Comparison of ENCODE assay signal across 8 cellular contexts in genomic region chr6:28349344-28349891, GRCh38. TPM values are rescaled to one million over a fixed set of nuclear protein-coding genes. Genes with fewer than 3 reads are reported as not detected.
DNase-seq lines count a peak whose midpoint lies in the region; ATAC-seq and TF ChIP-seq lines count a peak whose summit lies in the region.

No MANE protein-coding gene starts in this region.

- peak overlapping the region; percentile 100 for H3K4me3 Mint-ChIP-seq in activated naive CD8-positive, alpha-beta T cell treated with anti-CD3 and anti-CD28 coated beads, Interleukin-2, amount 50 U/mL, for 24 hours

- intact Hi-C loops in right lobe of liver (cut with DNase I) = no loop called here
- intact Hi-C loops in vagina (cut with DNase I) = no loop called here

- POLR2A ChIA-PET in AG04450 (lab: Yijun Ruan, JAX) (interaction anchor here (0.7 to 1.8 kb wide), 4 partner anchors 14 to 208 kb away, joined by 3 to 11 read pairs (median 6); partner anchors contain the start of genes PGBD1, ZKSCAN8, ZSCAN26 and ZSCAN31), HEK293 (lab: Yijun Ruan, JAX) (interaction anchor here (0.5 to 2.2 kb wide), 14 partner anchors 10 to 216 kb away, joined by 3 to 34 read pairs (median 3); partner anchors contain the start of genes PGBD1, ZKSCAN4, ZKSCAN8 and ZSCAN23)

- no peak for ATAC-seq in activated naive CD8-positive, alpha-beta T cell treated with anti-CD3 and anti-CD28 coated beads, Interleukin-2, amount 50 U/mL, for 24 hours
- peak in 1 of 4 donors; percentile 29 for ATAC-seq in right lobe of liver
- ATAC-seq in GM18907 (IDR thresholded peaks at IDR 0.05; ENCODE audit: unreplicated experiment) = no peak

- WGBS in right lobe of liver (ENCODE audit: insufficient coverage, low coverage, low lambda C conversion rate, missing lambda C conversion rate) = under 1% methylated on average over 9 of the region's 9 CpGs

- no peaks in the 10 kb centered on the region for H3K9me3 Mint-ChIP-seq in activated naive CD8-positive, alpha-beta T cell treated with anti-CD3 and anti-CD28 coated beads, Interleukin-2, amount 50 U/mL, for 24 hours

- peaks cover 27% of the 10 kb centered on the region for H3K4me1 Mint-ChIP-seq in activated naive CD8-positive, alpha-beta T cell treated with anti-CD3 and anti-CD28 coated beads, Interleukin-2, amount 50 U/mL, for 24 hours

- H3K4me3 ChIP-seq in AG04450 (ENCODE audit: low read depth, low read length) = peak overlapping the region; percentile 85
- peak overlapping the region; percentile 52 for H3K4me3 ChIP-seq in HEK293 (ENCODE audit: low read depth, low read length)
- H3K4me3 ChIP-seq in right lobe of liver = peak overlapping the region; percentile 74 to 82 (median 80)
- H3K4me3 ChIP-seq in vagina = peak overlapping the region; percentile 70 to 83

- TF ChIP-seq CTCF in AG04450 (IDR thresholded peaks at IDR 0.05; ENCODE audit: low read depth, low read length) (no peak), HEK293 (tag by site-specific recombination; IDR thresholded peaks at IDR 0.05) (no peak), right lobe of liver (IDR thresholded peaks at IDR 0.05) (no peak), vagina (IDR thresholded peaks at IDR 0.05) (no peak)

- DNase-seq in AG04450 (ENCODE audit: low read depth, low spot score) (no peak), right lobe of liver (no peak), vagina (ENCODE audit: extremely low spot score in 2 of 2) (no peak), HuH-7.5 (ENCODE audit: low spot score) (no peak), anterior cingulate cortex (lab: John Stamatoyannopoulos, UW) (no peak)
- DNase-seq in activated naive CD8-positive, alpha-beta T cell treated with anti-CD3 and anti-CD28 coated beads, Interleukin-2, amount 50 U/mL, for 24 hours = no peak

- TF ChIP-seq POLR2A in right lobe of liver (IDR thresholded peaks at IDR 0.05) (no peak), vagina (IDR thresholded peaks at IDR 0.05) (no peak)

- H3K27me3 Mint-ChIP-seq in activated naive CD8-positive, alpha-beta T cell treated with anti-CD3 and anti-CD28 coated beads, Interleukin-2, amount 50 U/mL, for 24 hours = peaks cover 15% of the 10 kb centered on the region

- H3K9me3 ChIP-seq in AG04450 (ENCODE audit: control insufficient read depth, insufficient read depth, low read length) (peaks cover 3% of the 10 kb centered on the region; the same call in 1 of the 2 replicates), HEK293 (ENCODE audit: control insufficient read depth, insufficient read depth, low read depth, low read length) (no peaks in the 10 kb centered on the region), right lobe of liver (no peaks in the 10 kb centered on the region), vagina (no peaks in the 10 kb centered on the region)

- H3K27ac ChIP-seq in AG04450 (ENCODE audit: low read depth, low read length) (no peak overlapping the region), HEK293 (ENCODE audit: extremely low read depth, low read depth, low read length) (peak overlapping the region; percentile 69; the same call in 1 of the 2 replicates), right lobe of liver (peak overlapping the region; percentile 51 to 66 (median 66)), vagina (peak overlapping the region; percentile 71)

- peak overlapping the region; percentile 94 for H3K27ac Mint-ChIP-seq in activated naive CD8-positive, alpha-beta T cell treated with anti-CD3 and anti-CD28 coated beads, Interleukin-2, amount 50 U/mL, for 24 hours

- peaks cover 2% of the 10 kb centered on the region for H3K36me3 Mint-ChIP-seq in activated naive CD8-positive, alpha-beta T cell treated with anti-CD3 and anti-CD28 coated beads, Interleukin-2, amount 50 U/mL, for 24 hours (ENCODE audit: low read depth)

- CTCF ChIA-PET in AG04450 (lab: Charles Lee) = interaction anchor here (0.6 kb wide), 1 partner anchor 529 kb away, joined by 6 read pairs; no protein-coding TSS in a partner anchor
- CTCF ChIA-PET in HEK293 (lab: Yijun Ruan, JAX) = interaction anchor here (0.7 kb wide), 1 partner anchor 10 kb away, joined by 4 read pairs; no protein-coding TSS in a partner anchor

- peaks cover 4% of the 10 kb centered on the region; the same call in 1 of the 2 replicates for H3K4me1 ChIP-seq in HEK293 (ENCODE audit: control insufficient read depth, insufficient read depth, low read length)
- H3K4me1 ChIP-seq in right lobe of liver = peaks cover 0 to 15% (median 5%) of the 10 kb centered on the region in 4 donors
- peaks cover 27% of the 10 kb centered on the region for H3K4me1 ChIP-seq in vagina

- H3K36me3 ChIP-seq in HEK293 (ENCODE audit: control insufficient read depth in 2 of 2, insufficient read depth in 1 of 2, low read length in 2 of 2) = peaks cover 0 to 8% of the 10 kb centered on the region in 2 experiments; a peak in 1 of 3 replicates
- H3K36me3 ChIP-seq in right lobe of liver = no peaks in the 10 kb centered on the region
- H3K36me3 ChIP-seq in vagina = no peaks in the 10 kb centered on the region

- peaks cover 7% of the 10 kb centered on the region for H3K27me3 ChIP-seq in AG04450 (ENCODE audit: control insufficient read depth, insufficient read depth, low read length)
- H3K27me3 ChIP-seq in right lobe of liver = no peaks in the 10 kb centered on the region
- no peaks in the 10 kb centered on the region for H3K27me3 ChIP-seq in vagina

TF ChIP-seq in HEK293, 187 proteins besides CTCF, POLR2A, EP300 and RAD21:
- TF ChIP-seq PRDM1 (tag by site-specific recombination; IDR thresholded peaks at IDR 0.05) = peak; percentile 92
- no peak for TF ChIP-seq SP3 (tag by site-specific recombination; IDR thresholded peaks at IDR 0.05)
- TF ChIP-seq KLF10 (tag by site-specific recombination; IDR thresholded peaks at IDR 0.05) = peak; percentile 27; the same call in 1 of the 2 replicates

RNA-seq across cellular contexts. Expression of gene ZKSCAN3, which starts 0.3 kb away (rescaled TPM):
- polyA plus RNA-seq in AG04450 (2011; rRNA removed) = 4.7 and 6.0 TPM in 2 replicates
- polyA minus RNA-seq in AG04450 (2011; rRNA and poly(A)+ RNA removed) = 5.4 and 6.3 TPM in 2 replicates
- 1 to 10 TPM; 1.3 to 3.8 (median 2.5) TPM for total RNA-seq in right lobe of liver
- 2.9 TPM for total RNA-seq in vagina

RNA-seq across cellular contexts. Expression of gene ZSCAN31, which starts 13.5 kb away (rescaled TPM):
- 5.0 TPM in 2 replicates for polyA plus RNA-seq in AG04450 (2011; rRNA removed)
- 7.8 and 13.7 TPM in 2 replicates for polyA minus RNA-seq in AG04450 (2011; rRNA and poly(A)+ RNA removed)
- total RNA-seq in right lobe of liver (1 to 10 TPM; 3.7 to 6.9 (median 4.6) TPM), vagina (11.3 TPM)

RNA-seq across cellular contexts. Expression of gene ZSCAN12, which starts 50.1 kb away (rescaled TPM):
- 4.0 and 5.5 TPM in 2 replicates for polyA plus RNA-seq in AG04450 (2011; rRNA removed)
- 6.1 and 8.2 TPM in 2 replicates for polyA minus RNA-seq in AG04450 (2011; rRNA and poly(A)+ RNA removed)
- 1 to 10 TPM; 1.4 to 1.6 (median 1.5) TPM for total RNA-seq in right lobe of liver
- total RNA-seq in vagina = 5.9 TPM
